In genomic region chr9:68545033-68545705, GRCh38 we compare ENCODE assay signal across 1 cellular context.
TF ChIP-seq lines count a peak whose summit lies in the region.

No MANE protein-coding gene starts in this region.

TF ChIP-seq in GM12878, 131 proteins besides CTCF, POLR2A, EP300 and RAD21 (continued from another document and continues in another):
- TF ChIP-seq CUX1 (IDR thresholded peaks at IDR 0.05; ENCODE audit: insufficient replicate concordance, low read depth, low read length) (no peak), BHLHE40 (IDR thresholded peaks at IDR 0.05; ENCODE audit: borderline replicate concordance in 1 of 2, low read depth in 2 of 2, low read length in 1 of 2) (no peak), RUNX3 (IDR thresholded peaks at IDR 0.05; ENCODE audit: low read length) (peak; percentile 76), IKZF2 (IDR thresholded peaks at IDR 0.05) (peak in 1 of 2 experiments; percentile 41; a peak in 1 of 4 replicates), ZBED1 (IDR thresholded peaks at IDR 0.05; ENCODE audit: borderline replicate concordance) (no peak), FOXM1 (IDR thresholded peaks at IDR 0.05; ENCODE audit: low read depth, low read length) (0 out of 2 replicates have a peak, but pooled peaks have one; percentile 17), ELK1 (IDR thresholded peaks at IDR 0.05; ENCODE audit: low read depth, low read length) (no peak), LARP7 (IDR thresholded peaks at IDR 0.05) (no peak), HDAC6 (IDR thresholded peaks at IDR 0.05; ENCODE audit: unreplicated experiment) (no peak), E2F8 (IDR thresholded peaks at IDR 0.05; ENCODE audit: low read depth, partially characterized antibody) (no peak), SMARCA5 (IDR thresholded peaks at IDR 0.05) (no peak), EED (IDR thresholded peaks at IDR 0.05; ENCODE audit: low read depth) (no peak), ASH2L (IDR thresholded peaks at IDR 0.05; ENCODE audit: borderline replicate concordance, low read depth) (no peak), CREM (IDR thresholded peaks at IDR 0.05; ENCODE audit: low read depth) (no peak), ZBTB33 (IDR thresholded peaks at IDR 0.05) (no peak), CBFB (IDR thresholded peaks at IDR 0.05; ENCODE audit: low read depth) (no peak), PML (IDR thresholded peaks at IDR 0.05; ENCODE audit: low read length) (no peak), CHD1 (IDR thresholded peaks at IDR 0.05; ENCODE audit: low read depth, low read length) (no peak), SPI1 (IDR thresholded peaks at IDR 0.05; ENCODE audit: borderline replicate concordance, insufficient read depth, low read depth, low read length) (no peak), ZBTB4 (CRISPR knock-in tag; IDR thresholded peaks at IDR 0.05) (no peak), MTA2 (IDR thresholded peaks at IDR 0.05; ENCODE audit: low read depth) (peak; percentile 51), MYB (IDR thresholded peaks at IDR 0.05; ENCODE audit: borderline replicate concordance, low read depth, low read length) (no peak), CBX3 (IDR thresholded peaks at IDR 0.05; ENCODE audit: borderline replicate concordance, low read depth) (no peak), ATF2 (IDR thresholded peaks at IDR 0.05; ENCODE audit: low read length) (peak; percentile 62), SIN3A (IDR thresholded peaks at IDR 0.05; ENCODE audit: low read depth, low read length) (no peak), SREBF2 (IDR thresholded peaks at IDR 0.05; ENCODE audit: low read length) (no peak), CHD4 (IDR thresholded peaks at IDR 0.05) (no peak), CEBPB (IDR thresholded peaks at IDR 0.05; ENCODE audit: borderline replicate concordance in 1 of 2, low read depth in 2 of 2, low read length in 2 of 2) (no peak), NBN (IDR thresholded peaks at IDR 0.05) (no peak), SUZ12 (IDR thresholded peaks at IDR 0.05; ENCODE audit: unreplicated experiment) (no peak), GATAD2B (conservative IDR thresholded peaks at IDR 0.05; ENCODE audit: low read depth) (no peak), EZH2 (IDR thresholded peaks at IDR 0.05; ENCODE audit: borderline replicate concordance, control insufficient read depth, low read depth, low read length) (no peak)
- TF ChIP-seq, protein P1, sequence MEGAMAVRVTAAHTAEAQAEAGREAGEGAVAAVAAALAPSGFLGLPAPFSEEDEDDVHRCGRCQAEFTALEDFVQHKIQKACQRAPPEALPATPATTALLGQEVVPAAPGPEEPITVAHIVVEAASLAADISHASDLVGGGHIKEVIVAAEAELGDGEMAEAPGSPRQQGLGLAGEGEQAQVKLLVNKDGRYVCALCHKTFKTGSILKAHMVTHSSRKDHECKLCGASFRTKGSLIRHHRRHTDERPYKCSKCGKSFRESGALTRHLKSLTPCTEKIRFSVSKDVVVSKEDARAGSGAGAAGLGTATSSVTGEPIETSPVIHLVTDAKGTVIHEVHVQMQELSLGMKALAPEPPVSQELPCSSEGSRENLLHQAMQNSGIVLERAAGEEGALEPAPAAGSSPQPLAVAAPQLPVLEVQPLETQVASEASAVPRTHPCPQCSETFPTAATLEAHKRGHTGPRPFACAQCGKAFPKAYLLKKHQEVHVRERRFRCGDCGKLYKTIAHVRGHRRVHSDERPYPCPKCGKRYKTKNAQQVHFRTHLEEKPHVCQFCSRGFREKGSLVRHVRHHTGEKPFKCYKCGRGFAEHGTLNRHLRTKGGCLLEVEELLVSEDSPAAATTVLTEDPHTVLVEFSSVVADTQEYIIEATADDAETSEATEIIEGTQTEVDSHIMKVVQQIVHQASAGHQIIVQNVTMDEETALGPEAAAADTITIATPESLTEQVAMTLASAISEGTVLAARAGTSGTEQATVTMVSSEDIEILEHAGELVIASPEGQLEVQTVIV (IDR thresholded peaks at IDR 0.05; ENCODE audit: borderline replicate concordance, partially characterized antibody): no peak
- TF ChIP-seq, protein P2, sequence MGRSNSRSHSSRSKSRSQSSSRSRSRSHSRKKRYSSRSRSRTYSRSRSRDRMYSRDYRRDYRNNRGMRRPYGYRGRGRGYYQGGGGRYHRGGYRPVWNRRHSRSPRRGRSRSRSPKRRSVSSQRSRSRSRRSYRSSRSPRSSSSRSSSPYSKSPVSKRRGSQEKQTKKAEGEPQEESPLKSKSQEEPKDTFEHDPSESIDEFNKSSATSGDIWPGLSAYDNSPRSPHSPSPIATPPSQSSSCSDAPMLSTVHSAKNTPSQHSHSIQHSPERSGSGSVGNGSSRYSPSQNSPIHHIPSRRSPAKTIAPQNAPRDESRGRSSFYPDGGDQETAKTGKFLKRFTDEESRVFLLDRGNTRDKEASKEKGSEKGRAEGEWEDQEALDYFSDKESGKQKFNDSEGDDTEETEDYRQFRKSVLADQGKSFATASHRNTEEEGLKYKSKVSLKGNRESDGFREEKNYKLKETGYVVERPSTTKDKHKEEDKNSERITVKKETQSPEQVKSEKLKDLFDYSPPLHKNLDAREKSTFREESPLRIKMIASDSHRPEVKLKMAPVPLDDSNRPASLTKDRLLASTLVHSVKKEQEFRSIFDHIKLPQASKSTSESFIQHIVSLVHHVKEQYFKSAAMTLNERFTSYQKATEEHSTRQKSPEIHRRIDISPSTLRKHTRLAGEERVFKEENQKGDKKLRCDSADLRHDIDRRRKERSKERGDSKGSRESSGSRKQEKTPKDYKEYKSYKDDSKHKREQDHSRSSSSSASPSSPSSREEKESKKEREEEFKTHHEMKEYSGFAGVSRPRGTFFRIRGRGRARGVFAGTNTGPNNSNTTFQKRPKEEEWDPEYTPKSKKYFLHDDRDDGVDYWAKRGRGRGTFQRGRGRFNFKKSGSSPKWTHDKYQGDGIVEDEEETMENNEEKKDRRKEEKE (IDR thresholded peaks at IDR 0.05): no peak
